In genomic region chr4:174216935-174217272, GRCh38 we compare ENCODE assay signal across 13 cellular contexts.
A peak's percentile ranks its signal among the peaks of the same experiment; 100 is the strongest.
DNase-seq lines count a peak whose midpoint lies in the region; ATAC-seq and TF ChIP-seq lines count a peak whose summit lies in the region.
"Had no signal": no experiment of that assay in that cellular context is flagged by ENCODE, and none has a peak within 500 bp of the region (broad histone marks: within the 10 kb centered on the region; RNA-seq: fewer than 3 reads in every experiment).

No MANE protein-coding gene starts in this region.

- no peaks in the 10 kb centered on the region for H3K9me3 Mint-ChIP-seq in natural killer cell treated with Interleukin-12 subunit alpha and Interleukin-12 subunit beta and Interleukin-15 and Interleukin-18, amount 100 ng/mL, for 72 hours
- H3K9me3 Mint-ChIP-seq in natural killer cell: no peaks in the 10 kb centered on the region
- H3K9me3 Mint-ChIP-seq in activated CD4-positive, alpha-beta T cell treated with anti-CD3 and anti-CD28 coated beads for 36 hours (ENCODE audit: low read depth): no peaks in the 10 kb centered on the region

- no peak for DNase-seq in natural killer cell treated with Interleukin-12 subunit alpha and Interleukin-12 subunit beta and Interleukin-15 and Interleukin-18, amount 100 ng/mL, for 72 hours (ENCODE audit: low spot score)
- DNase-seq in natural killer cell (no peak), esophagus muscularis mucosa (ENCODE audit: extremely low spot score) (no peak), myocyte (ENCODE audit: low read depth) (peak; percentile 45), SK-N-DZ (ENCODE audit: low spot score) (no peak), occipital lobe (lab: John Stamatoyannopoulos, UW) (no peak)
- DNase-seq in activated CD4-positive, alpha-beta T cell treated with anti-CD3 and anti-CD28 coated beads for 36 hours: no peak
- DNase-seq: NCI-H524, RPMI8226 had no signal

- H3K27ac ChIP-seq in esophagus muscularis mucosa (replicated peaks in 1 of 4): no peak overlapping the region
- H3K27ac ChIP-seq: ascending aorta, tibial nerve had no signal

- no peak for ATAC-seq in natural killer cell treated with Interleukin-12 subunit alpha and Interleukin-12 subunit beta and Interleukin-15 and Interleukin-18, amount 100 ng/mL, for 72 hours
- ATAC-seq in natural killer cell (no peak), HG02610 (IDR thresholded peaks at IDR 0.05; ENCODE audit: unreplicated experiment) (no peak)
- no peak for ATAC-seq in activated CD4-positive, alpha-beta T cell treated with anti-CD3 and anti-CD28 coated beads for 36 hours

- H3K36me3 ChIP-seq in esophagus muscularis mucosa: no peaks in the 10 kb centered on the region
- H3K36me3 ChIP-seq: ascending aorta, MG63, tibial nerve had no signal

- TF ChIP-seq EP300 in esophagus muscularis mucosa (IDR thresholded peaks at IDR 0.05): no peak

- no peak overlapping the region for H3K27ac Mint-ChIP-seq in natural killer cell treated with Interleukin-12 subunit alpha and Interleukin-12 subunit beta and Interleukin-15 and Interleukin-18, amount 100 ng/mL, for 72 hours
- H3K27ac Mint-ChIP-seq in natural killer cell: no peak overlapping the region
- H3K27ac Mint-ChIP-seq in activated CD4-positive, alpha-beta T cell treated with anti-CD3 and anti-CD28 coated beads for 36 hours: no peak overlapping the region

- TF ChIP-seq CTCF in natural killer cell (IDR thresholded peaks at IDR 0.05) (no peak), esophagus muscularis mucosa (IDR thresholded peaks at IDR 0.05) (no peak)

- H3K27me3 ChIP-seq in esophagus muscularis mucosa: peaks cover 7 to 73% (median 64%) of the 10 kb centered on the region in 4 donors
- H3K27me3 ChIP-seq: MG63 had no signal

- POLR2A ChIA-PET in activated CD4-positive, alpha-beta T cell treated with anti-CD3 and anti-CD28 coated beads for 36 hours (lab: Charles Lee): no interaction called here

- peak overlapping the region; percentile 9 for H3K4me3 Mint-ChIP-seq in natural killer cell treated with Interleukin-12 subunit alpha and Interleukin-12 subunit beta and Interleukin-15 and Interleukin-18, amount 100 ng/mL, for 72 hours
- no peak overlapping the region for H3K4me3 Mint-ChIP-seq in natural killer cell
- no peak overlapping the region for H3K4me3 Mint-ChIP-seq in activated CD4-positive, alpha-beta T cell treated with anti-CD3 and anti-CD28 coated beads for 36 hours

- no peaks in the 10 kb centered on the region for H3K9me3 ChIP-seq in esophagus muscularis mucosa
- H3K9me3 ChIP-seq: ascending aorta, MG63, tibial nerve had no signal

- no peak for TF ChIP-seq POLR2A in esophagus muscularis mucosa (IDR thresholded peaks at IDR 0.05; ENCODE audit: low read depth)

- no peaks in the 10 kb centered on the region for H3K36me3 Mint-ChIP-seq in natural killer cell treated with Interleukin-12 subunit alpha and Interleukin-12 subunit beta and Interleukin-15 and Interleukin-18, amount 100 ng/mL, for 72 hours
- H3K36me3 Mint-ChIP-seq in natural killer cell: peaks cover 7% of the 10 kb centered on the region
- H3K36me3 Mint-ChIP-seq in activated CD4-positive, alpha-beta T cell treated with anti-CD3 and anti-CD28 coated beads for 36 hours (ENCODE audit: low read depth): no peaks in the 10 kb centered on the region

- intact Hi-C loops in natural killer cell (cut with micrococcal nuclease) (no loop called here), esophagus muscularis mucosa (cut with DNase I) (no loop called here)
- intact Hi-C loops in activated CD4-positive, alpha-beta T cell treated with anti-CD3 and anti-CD28 coated beads for 36 hours (cut with DNase I, micrococcal nuclease): loop anchor here in 1 of 2 experiments (10.0 kb wide), 1 partner anchor 308 kb away; the partner anchor contains the start of gene HPGD

- H3K4me1 Mint-ChIP-seq in natural killer cell treated with Interleukin-12 subunit alpha and Interleukin-12 subunit beta and Interleukin-15 and Interleukin-18, amount 100 ng/mL, for 72 hours (ENCODE audit: low read depth in 2 of 2): peaks cover 22 to 27% of the 10 kb centered on the region in 2 donors
- H3K4me1 Mint-ChIP-seq in natural killer cell: peaks cover 35 to 45% of the 10 kb centered on the region in 2 donors
- H3K4me1 Mint-ChIP-seq in activated CD4-positive, alpha-beta T cell treated with anti-CD3 and anti-CD28 coated beads for 36 hours: peaks cover 42% of the 10 kb centered on the region

- H3K4me1 ChIP-seq in esophagus muscularis mucosa: peaks cover 30 to 49% (median 43%) of the 10 kb centered on the region in 4 donors

- peak overlapping the region; percentile 37 to 48 (median 41) for H3K4me3 ChIP-seq in esophagus muscularis mucosa

- 15% methylated on average over 12 of the region's 13 CpGs for WGBS in esophagus muscularis mucosa

- peaks cover 48 to 87% of the 10 kb centered on the region in 2 donors for H3K27me3 Mint-ChIP-seq in natural killer cell treated with Interleukin-12 subunit alpha and Interleukin-12 subunit beta and Interleukin-15 and Interleukin-18, amount 100 ng/mL, for 72 hours
- H3K27me3 Mint-ChIP-seq in natural killer cell (ENCODE audit: low read depth in 2 of 2): peaks cover 62 to 93% of the 10 kb centered on the region in 2 donors
- H3K27me3 Mint-ChIP-seq in activated CD4-positive, alpha-beta T cell treated with anti-CD3 and anti-CD28 coated beads for 36 hours: peaks cover 72% of the 10 kb centered on the region

- CTCF ChIA-PET in activated CD4-positive, alpha-beta T cell treated with anti-CD3 and anti-CD28 coated beads for 36 hours (lab: Charles Lee): interaction anchor here (0.6 to 1.0 kb wide), 2 partner anchors 15 to 74 kb away, joined by 3 read pairs; no protein-coding TSS in a partner anchor
